Comparison of ENCODE assay signal across 13 cellular contexts in the genomic region with DNA sequence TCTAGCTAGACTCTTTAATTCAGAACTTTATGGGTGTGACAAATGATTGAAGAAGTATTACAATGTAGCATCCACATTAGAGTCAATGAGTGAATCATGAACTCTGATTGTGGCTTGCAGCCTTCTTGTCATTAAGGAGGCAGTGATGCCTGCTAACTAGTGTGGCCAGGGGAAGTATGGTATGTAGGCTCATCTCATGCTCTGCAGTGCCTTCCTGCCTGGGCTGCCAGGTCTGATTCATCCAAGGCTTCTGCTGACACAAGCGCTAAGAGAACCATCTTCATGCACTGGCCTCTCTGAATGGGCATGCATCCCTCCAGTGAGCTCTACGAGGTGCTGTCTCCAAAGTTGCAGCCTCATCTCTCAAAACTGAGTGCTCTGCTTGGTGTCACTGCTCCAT.
"Had no signal": no experiment of that assay in that cellular context is flagged by ENCODE, and none has a peak within 500 bp of the region (broad histone marks: within the 10 kb centered on the region; RNA-seq: fewer than 3 reads in every experiment).

No MANE protein-coding gene starts in this region.

- H3K9me3 Mint-ChIP-seq: central memory CD8-positive, alpha-beta T cell had no signal

- H3K4me1 Mint-ChIP-seq: central memory CD8-positive, alpha-beta T cell; naive thymus-derived CD4-positive, alpha-beta T cell had no signal

- H3K27me3 ChIP-seq: body of pancreas had no signal

- H3K4me3 Mint-ChIP-seq: central memory CD8-positive, alpha-beta T cell; naive thymus-derived CD4-positive, alpha-beta T cell had no signal

- DNase-seq: activated CD4-positive, alpha-beta T cell treated with anti-CD3 and anti-CD28 coated beads, Interleukin-2, amount 50 U/mL, for 1 hour; activated naive CD4-positive, alpha-beta T cell treated with anti-CD3 and anti-CD28 coated beads, Interleukin-2, amount 50 U/mL, for 16 hours; body of pancreas; dermis blood vessel endothelial cell; foreskin melanocyte; naive thymus-derived CD4-positive, alpha-beta T cell; right cardiac atrium; T-helper 2 cell; tibial artery had no signal

- H3K27ac Mint-ChIP-seq: naive thymus-derived CD4-positive, alpha-beta T cell had no signal

- ATAC-seq: body of pancreas; naive thymus-derived CD4-positive, alpha-beta T cell; right cardiac atrium had no signal

- H3K9me3 ChIP-seq: body of pancreas, tibial artery had no signal

- H3K4me3 ChIP-seq: body of pancreas, lung, smooth muscle cell, tibial artery had no signal

- H3K36me3 ChIP-seq: tibial artery had no signal

- H3K27ac ChIP-seq: body of pancreas, tibial artery had no signal

- H3K36me3 Mint-ChIP-seq: naive thymus-derived CD4-positive, alpha-beta T cell had no signal

- H3K4me1 ChIP-seq: body of pancreas, tibial artery had no signal

- FAIRE-seq: TTC549 had no signal
